24 cellular contexts compared by ENCODE assay signal in the genomic region with DNA sequence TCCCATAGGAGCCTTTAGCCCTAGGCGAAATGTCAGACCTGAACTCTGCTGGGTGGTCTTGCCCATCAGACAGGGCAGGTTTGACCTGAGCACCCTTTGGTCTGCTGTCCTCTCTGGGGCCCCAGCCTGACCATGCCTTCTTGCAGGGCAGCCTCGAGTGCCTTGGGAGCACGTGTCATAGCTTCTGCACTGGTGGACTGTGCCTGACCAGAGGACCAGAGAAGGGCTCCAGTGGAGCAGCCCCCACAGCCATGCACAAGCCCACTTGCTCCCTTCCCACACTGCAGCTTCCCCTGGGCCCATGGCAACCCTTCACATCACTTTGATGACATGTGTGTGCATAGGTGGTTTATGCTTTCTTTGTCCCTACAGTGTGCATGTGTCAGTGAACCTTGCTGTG.
"Had no signal": no experiment of that assay in that cellular context is flagged by ENCODE, and none has a peak within 500 bp of the region (broad histone marks: within the 10 kb centered on the region; RNA-seq: fewer than 3 reads in every experiment).

No MANE protein-coding gene starts in this region.

- H3K9me3 Mint-ChIP-seq: effector memory CD8-positive, alpha-beta T cell had no signal

- H3K4me1 ChIP-seq: colonic mucosa, esophagus squamous epithelium, gastrocnemius medialis, heart left ventricle, left lung, lower lobe of right lung had no signal

- H3K27me3 Mint-ChIP-seq: dendritic cell treated with granulocyte-macrophage colony-stimulating factor and Interleukin-4, amounts not matched to agents 40 ng/mL and 50 ng/mL, for 4 days; effector memory CD8-positive, alpha-beta T cell had no signal

- H3K27ac Mint-ChIP-seq: dendritic cell treated with granulocyte-macrophage colony-stimulating factor and Interleukin-4, amounts not matched to agents 40 ng/mL and 50 ng/mL, for 4 days; effector memory CD8-positive, alpha-beta T cell; endodermal cell; immature natural killer cell; naive thymus-derived CD4-positive, alpha-beta T cell had no signal

- DNase-seq: colonic mucosa; cortex of kidney; effector CD8-positive, alpha-beta T cell; effector memory CD8-positive, alpha-beta T cell; endodermal cell; erythroblast; esophagus squamous epithelium; foreskin fibroblast; foreskin melanocyte; gastrocnemius medialis; heart left ventricle; hypothalamus; immature natural killer cell; left cardiac atrium; left lung; left ventricle myocardium superior; lower lobe of right lung; mesenchymal stem cell; midbrain; naive thymus-derived CD4-positive, alpha-beta T cell had no signal

- H3K9me3 ChIP-seq: colonic mucosa, gastrocnemius medialis, left lung, lower lobe of right lung had no signal

- ATAC-seq: effector memory CD8-positive, alpha-beta T cell; esophagus mucosa; gastrocnemius medialis; heart left ventricle; left cardiac atrium; left lung; left ventricle myocardium superior; lower lobe of right lung; naive thymus-derived CD4-positive, alpha-beta T cell had no signal

- H3K4me3 Mint-ChIP-seq: dendritic cell treated with granulocyte-macrophage colony-stimulating factor and Interleukin-4, amounts not matched to agents 40 ng/mL and 50 ng/mL, for 4 days; effector memory CD8-positive, alpha-beta T cell; endodermal cell; immature natural killer cell; naive thymus-derived CD4-positive, alpha-beta T cell had no signal

- H3K4me1 Mint-ChIP-seq: endodermal cell; immature natural killer cell; naive thymus-derived CD4-positive, alpha-beta T cell had no signal

- H3K4me3 ChIP-seq: colonic mucosa, esophagus squamous epithelium, gastrocnemius medialis, heart left ventricle, hepatocyte, left lung, lower lobe of right lung had no signal

- H3K36me3 Mint-ChIP-seq: immature natural killer cell; naive thymus-derived CD4-positive, alpha-beta T cell had no signal

- H3K27ac ChIP-seq: colonic mucosa, epithelial cell of prostate, esophagus squamous epithelium, gastrocnemius medialis, heart left ventricle, hepatocyte, left lung, lower lobe of right lung had no signal

- H3K27me3 ChIP-seq: colonic mucosa, esophagus squamous epithelium, gastrocnemius medialis, heart left ventricle, hepatocyte, left lung had no signal

- H3K36me3 ChIP-seq: colonic mucosa, esophagus squamous epithelium, gastrocnemius medialis, heart left ventricle, left lung, lower lobe of right lung had no signal
